1 cellular context compared by ENCODE assay signal in the genomic region with DNA sequence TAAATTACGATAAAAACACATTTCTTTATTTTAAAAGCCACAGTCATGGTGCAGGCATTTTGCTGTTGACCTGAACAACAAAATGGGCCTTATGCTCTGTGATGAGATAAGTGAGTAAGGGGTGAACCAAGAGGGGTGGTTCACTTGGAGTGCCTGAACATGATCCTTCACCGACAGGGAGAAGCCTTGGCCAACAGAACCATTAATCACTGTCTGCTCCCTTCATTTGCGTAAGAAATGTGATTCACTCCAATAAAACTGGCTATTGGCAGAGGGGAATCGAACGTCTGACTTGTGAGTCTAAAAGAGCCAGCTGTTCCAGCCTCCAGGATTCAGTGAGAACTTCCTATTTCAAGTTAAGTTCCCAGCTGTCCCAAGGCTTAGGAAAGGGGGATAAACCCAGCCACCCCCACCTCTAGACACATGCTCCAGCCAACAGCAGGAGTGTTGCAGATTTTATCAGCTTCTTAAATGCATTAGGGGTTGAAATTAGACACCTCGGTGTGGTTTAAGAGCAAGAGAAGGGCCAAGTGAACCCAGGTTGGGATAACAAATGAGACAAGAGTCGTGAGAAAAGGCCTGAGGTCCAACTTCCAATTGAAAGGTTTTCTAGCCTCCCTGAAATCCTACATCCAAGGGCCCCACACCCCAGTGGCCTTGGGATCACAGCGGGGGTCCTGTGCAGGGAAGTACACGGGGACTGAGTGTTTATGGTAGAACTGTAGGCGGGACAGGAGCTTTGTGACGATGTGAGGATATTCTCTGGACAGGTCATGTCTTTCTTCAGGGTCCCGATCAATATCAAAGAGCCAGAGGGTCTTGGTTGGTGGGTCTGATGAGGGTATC.
TF ChIP-seq lines count a peak whose summit lies in the region.

No MANE protein-coding gene starts in this region.

TF ChIP-seq in HEK293, 187 proteins besides CTCF, POLR2A, EP300 and RAD21 (continued from another document):
- TF ChIP-seq, protein P1, sequence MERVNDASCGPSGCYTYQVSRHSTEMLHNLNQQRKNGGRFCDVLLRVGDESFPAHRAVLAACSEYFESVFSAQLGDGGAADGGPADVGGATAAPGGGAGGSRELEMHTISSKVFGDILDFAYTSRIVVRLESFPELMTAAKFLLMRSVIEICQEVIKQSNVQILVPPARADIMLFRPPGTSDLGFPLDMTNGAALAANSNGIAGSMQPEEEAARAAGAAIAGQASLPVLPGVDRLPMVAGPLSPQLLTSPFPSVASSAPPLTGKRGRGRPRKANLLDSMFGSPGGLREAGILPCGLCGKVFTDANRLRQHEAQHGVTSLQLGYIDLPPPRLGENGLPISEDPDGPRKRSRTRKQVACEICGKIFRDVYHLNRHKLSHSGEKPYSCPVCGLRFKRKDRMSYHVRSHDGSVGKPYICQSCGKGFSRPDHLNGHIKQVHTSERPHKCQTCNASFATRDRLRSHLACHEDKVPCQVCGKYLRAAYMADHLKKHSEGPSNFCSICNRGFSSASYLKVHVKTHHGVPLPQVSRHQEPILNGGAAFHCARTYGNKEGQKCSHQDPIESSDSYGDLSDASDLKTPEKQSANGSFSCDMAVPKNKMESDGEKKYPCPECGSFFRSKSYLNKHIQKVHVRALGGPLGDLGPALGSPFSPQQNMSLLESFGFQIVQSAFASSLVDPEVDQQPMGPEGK (tag by site-specific recombination; IDR thresholded peaks at IDR 0.05): peak; percentile 65
- TF ChIP-seq ZNF600 (tag by site-specific recombination; IDR thresholded peaks at IDR 0.05): peak; percentile 41
- peak; percentile 50; the same call in 1 of the 2 replicates for TF ChIP-seq ZNF24 (tag by site-specific recombination; IDR thresholded peaks at IDR 0.05)
- TF ChIP-seq KLF7 (tag by site-specific recombination; IDR thresholded peaks at IDR 0.05; ENCODE audit: borderline replicate concordance): no peak
- TF ChIP-seq, protein P2, sequence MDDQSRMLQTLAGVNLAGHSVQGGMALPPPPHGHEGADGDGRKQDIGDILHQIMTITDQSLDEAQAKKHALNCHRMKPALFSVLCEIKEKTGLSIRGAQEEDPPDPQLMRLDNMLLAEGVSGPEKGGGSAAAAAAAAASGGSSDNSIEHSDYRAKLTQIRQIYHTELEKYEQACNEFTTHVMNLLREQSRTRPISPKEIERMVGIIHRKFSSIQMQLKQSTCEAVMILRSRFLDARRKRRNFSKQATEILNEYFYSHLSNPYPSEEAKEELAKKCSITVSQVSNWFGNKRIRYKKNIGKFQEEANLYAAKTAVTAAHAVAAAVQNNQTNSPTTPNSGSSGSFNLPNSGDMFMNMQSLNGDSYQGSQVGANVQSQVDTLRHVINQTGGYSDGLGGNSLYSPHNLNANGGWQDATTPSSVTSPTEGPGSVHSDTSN (CRISPR knock-in tag; IDR thresholded peaks at IDR 0.05): no peak
- TF ChIP-seq ZIC2 (tag by site-specific recombination; IDR thresholded peaks at IDR 0.05): peak; percentile 65
- TF ChIP-seq ZNF830 (tag by site-specific recombination; IDR thresholded peaks at IDR 0.05; ENCODE audit: low read depth): no peak
- TF ChIP-seq ZNF677 (tag by site-specific recombination; IDR thresholded peaks at IDR 0.05): no peak
- no peak for TF ChIP-seq SP3 (tag by site-specific recombination; IDR thresholded peaks at IDR 0.05)
- 0 out of 2 replicates have a peak, but pooled peaks have one; percentile 20 for TF ChIP-seq IKZF3 (tag by site-specific recombination; IDR thresholded peaks at IDR 0.05)
- TF ChIP-seq GLIS2 (tag by site-specific recombination; IDR thresholded peaks at IDR 0.05): peak; percentile 21; the same call in 1 of the 2 replicates
- peak; percentile 35; the same call in 1 of the 2 replicates for TF ChIP-seq ZEB2 (tag by site-specific recombination; IDR thresholded peaks at IDR 0.05)
- TF ChIP-seq SP2 (tag by site-specific recombination; IDR thresholded peaks at IDR 0.05): peak; percentile 20; the same call in 1 of the 2 replicates
- TF ChIP-seq, protein P3, sequence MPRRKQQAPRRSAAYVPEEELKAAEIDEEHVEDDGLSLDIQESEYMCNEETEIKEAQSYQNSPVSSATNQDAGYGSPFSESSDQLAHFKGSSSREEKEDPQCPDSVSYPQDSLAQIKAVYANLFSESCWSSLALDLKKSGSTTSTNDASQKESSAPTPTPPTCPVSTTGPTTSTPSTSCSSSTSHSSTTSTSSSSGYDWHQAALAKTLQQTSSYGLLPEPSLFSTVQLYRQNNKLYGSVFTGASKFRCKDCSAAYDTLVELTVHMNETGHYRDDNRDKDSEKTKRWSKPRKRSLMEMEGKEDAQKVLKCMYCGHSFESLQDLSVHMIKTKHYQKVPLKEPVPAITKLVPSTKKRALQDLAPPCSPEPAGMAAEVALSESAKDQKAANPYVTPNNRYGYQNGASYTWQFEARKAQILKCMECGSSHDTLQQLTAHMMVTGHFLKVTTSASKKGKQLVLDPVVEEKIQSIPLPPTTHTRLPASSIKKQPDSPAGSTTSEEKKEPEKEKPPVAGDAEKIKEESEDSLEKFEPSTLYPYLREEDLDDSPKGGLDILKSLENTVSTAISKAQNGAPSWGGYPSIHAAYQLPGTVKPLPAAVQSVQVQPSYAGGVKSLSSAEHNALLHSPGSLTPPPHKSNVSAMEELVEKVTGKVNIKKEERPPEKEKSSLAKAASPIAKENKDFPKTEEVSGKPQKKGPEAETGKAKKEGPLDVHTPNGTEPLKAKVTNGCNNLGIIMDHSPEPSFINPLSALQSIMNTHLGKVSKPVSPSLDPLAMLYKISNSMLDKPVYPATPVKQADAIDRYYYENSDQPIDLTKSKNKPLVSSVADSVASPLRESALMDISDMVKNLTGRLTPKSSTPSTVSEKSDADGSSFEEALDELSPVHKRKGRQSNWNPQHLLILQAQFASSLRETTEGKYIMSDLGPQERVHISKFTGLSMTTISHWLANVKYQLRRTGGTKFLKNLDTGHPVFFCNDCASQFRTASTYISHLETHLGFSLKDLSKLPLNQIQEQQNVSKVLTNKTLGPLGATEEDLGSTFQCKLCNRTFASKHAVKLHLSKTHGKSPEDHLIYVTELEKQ (tag by site-specific recombination; IDR thresholded peaks at IDR 0.05; ENCODE audit: borderline replicate concordance): peak; percentile 85; the same call in 1 of the 2 replicates
- TF ChIP-seq ZNF530 (tag by site-specific recombination; IDR thresholded peaks at IDR 0.05; ENCODE audit: low read depth): no peak
- peak; percentile 40; the same call in 1 of the 2 replicates for TF ChIP-seq KLF9 (tag by site-specific recombination; IDR thresholded peaks at IDR 0.05; ENCODE audit: low read depth)
- TF ChIP-seq, protein P4, sequence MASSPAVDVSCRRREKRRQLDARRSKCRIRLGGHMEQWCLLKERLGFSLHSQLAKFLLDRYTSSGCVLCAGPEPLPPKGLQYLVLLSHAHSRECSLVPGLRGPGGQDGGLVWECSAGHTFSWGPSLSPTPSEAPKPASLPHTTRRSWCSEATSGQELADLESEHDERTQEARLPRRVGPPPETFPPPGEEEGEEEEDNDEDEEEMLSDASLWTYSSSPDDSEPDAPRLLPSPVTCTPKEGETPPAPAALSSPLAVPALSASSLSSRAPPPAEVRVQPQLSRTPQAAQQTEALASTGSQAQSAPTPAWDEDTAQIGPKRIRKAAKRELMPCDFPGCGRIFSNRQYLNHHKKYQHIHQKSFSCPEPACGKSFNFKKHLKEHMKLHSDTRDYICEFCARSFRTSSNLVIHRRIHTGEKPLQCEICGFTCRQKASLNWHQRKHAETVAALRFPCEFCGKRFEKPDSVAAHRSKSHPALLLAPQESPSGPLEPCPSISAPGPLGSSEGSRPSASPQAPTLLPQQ (tag by site-specific recombination; IDR thresholded peaks at IDR 0.05): peak; percentile 35; the same call in 1 of the 2 replicates
- TF ChIP-seq KLF16 (tag by site-specific recombination; IDR thresholded peaks at IDR 0.05): no peak
- peak; percentile 40; the same call in 1 of the 2 replicates for TF ChIP-seq FEZF1 (tag by site-specific recombination; IDR thresholded peaks at IDR 0.05)
- TF ChIP-seq ZXDB (tag by site-specific recombination; IDR thresholded peaks at IDR 0.05): peak; percentile 54
- TF ChIP-seq OSR2 (tag by site-specific recombination; IDR thresholded peaks at IDR 0.05): peak; percentile 35; the same call in 1 of the 2 replicates
- no peak for TF ChIP-seq HOXA7 (CRISPR knock-in tag; IDR thresholded peaks at IDR 0.05; ENCODE audit: borderline replicate concordance)
- TF ChIP-seq, protein P5, sequence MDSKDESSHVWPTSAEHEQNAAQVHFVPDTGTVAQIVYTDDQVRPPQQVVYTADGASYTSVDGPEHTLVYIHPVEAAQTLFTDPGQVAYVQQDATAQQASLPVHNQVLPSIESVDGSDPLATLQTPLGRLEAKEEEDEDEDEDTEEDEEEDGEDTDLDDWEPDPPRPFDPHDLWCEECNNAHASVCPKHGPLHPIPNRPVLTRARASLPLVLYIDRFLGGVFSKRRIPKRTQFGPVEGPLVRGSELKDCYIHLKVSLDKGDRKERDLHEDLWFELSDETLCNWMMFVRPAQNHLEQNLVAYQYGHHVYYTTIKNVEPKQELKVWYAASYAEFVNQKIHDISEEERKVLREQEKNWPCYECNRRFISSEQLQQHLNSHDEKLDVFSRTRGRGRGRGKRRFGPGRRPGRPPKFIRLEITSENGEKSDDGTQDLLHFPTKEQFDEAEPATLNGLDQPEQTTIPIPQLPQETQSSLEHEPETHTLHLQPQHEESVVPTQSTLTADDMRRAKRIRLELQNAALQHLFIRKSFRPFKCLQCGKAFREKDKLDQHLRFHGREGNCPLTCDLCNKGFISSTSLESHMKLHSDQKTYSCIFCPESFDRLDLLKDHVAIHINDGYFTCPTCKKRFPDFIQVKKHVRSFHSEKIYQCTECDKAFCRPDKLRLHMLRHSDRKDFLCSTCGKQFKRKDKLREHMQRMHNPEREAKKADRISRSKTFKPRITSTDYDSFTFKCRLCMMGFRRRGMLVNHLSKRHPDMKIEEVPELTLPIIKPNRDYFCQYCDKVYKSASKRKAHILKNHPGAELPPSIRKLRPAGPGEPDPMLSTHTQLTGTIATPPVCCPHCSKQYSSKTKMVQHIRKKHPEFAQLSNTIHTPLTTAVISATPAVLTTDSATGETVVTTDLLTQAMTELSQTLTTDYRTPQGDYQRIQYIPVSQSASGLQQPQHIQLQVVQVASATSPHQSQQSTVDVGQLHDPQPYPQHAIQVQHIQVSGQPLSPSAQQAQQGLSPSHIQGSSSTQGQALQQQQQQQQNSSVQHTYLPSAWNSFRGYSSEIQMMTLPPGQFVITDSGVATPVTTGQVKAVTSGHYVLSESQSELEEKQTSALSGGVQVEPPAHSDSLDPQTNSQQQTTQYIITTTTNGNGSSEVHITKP (tag by site-specific recombination; IDR thresholded peaks at IDR 0.05): peak; percentile 88
